In the genomic region with DNA sequence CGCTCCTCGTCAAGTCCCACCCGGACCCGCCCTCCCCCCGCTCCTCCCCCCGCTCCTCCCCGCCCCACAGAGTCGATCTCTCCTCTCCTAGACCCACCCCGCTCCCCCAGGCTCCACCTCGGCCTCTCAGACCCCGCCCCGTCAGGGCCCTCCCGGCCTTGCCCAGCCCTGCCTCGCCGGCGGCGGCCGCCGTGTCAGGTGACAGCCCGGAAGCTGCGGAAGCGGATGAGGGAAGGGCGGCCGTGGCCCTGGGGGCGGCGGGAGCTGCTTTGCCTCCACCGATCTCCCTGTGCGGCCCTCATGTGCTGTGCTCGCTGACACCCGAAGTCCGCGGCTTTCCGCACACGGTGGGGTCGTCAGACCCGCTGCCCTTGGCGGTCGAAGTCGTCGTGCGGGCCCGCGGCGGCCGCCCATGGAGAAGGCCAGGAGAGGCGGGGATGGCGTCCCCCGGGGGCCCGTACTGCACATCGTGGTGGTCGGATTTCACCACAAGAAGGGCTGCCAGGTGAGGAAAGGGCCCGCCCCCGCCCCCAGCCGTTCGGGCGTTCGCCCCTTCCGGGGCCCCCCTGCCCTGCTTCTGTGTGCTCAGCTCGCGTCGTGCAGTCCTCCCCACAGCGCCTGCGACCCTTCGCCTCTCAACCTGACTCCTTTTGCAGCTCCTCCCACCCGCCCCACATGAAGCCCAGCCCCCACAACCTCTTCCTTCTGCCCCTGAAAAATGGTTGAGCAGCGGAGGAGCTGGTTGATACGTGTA, we compare ENCODE assay signal across 8 cellular contexts. TPM values are rescaled to one million over a fixed set of nuclear protein-coding genes. Genes with fewer than 3 reads are reported as not detected.
DNase-seq lines count a peak whose midpoint lies in the region; ATAC-seq and TF ChIP-seq lines count a peak whose summit lies in the region.

TSS of gene AVL9 (plus strand) at position 192 of the 754 bp plus-strand sequence. CDS start at position 413, 221 bp downstream.

- H3K27ac Mint-ChIP-seq in type B pancreatic cell, result peak within 1 kb of the TSS; percentile 97

- TF ChIP-seq POLR2A in adrenal gland (IDR thresholded peaks at IDR 0.05), result peak; percentile 79 to 90
- peak in 1 of 2 donors; percentile 84 for TF ChIP-seq POLR2A in heart left ventricle (IDR thresholded peaks at IDR 0.05)

- in situ Hi-C loops in GM13977 (cut with MboI; ENCODE audit: low pct_unique_long_range_greater_than_20kb, low sequenced_read_pairs, unreplicated experiment), result no loop called here

- TF ChIP-seq CTCF in GM13977 (IDR thresholded peaks at IDR 0.05; ENCODE audit: extremely low read depth, insufficient read depth, missing control alignments) (no peak), adrenal gland (IDR thresholded peaks at IDR 0.05) (no peak), heart left ventricle (IDR thresholded peaks at IDR 0.05) (no peak), type B pancreatic cell (conservative IDR thresholded peaks at IDR 0.05) (no peak)

- intact Hi-C loops in adrenal gland (cut with DNase I) (no loop called here), heart left ventricle (cut with DNase I) (loop anchor here in 4 of 10 donors (5.0 to 10.0 kb wide), 4 partner anchors 69 to 399 kb away; partner anchors contain the start of gene KBTBD2 (in 1 of the 4)), posterior cingulate gyrus (cut with DNase I) (loop anchor here (5.0 kb wide), 2 partner anchors 77 to 567 kb away; partner anchors contain the start of gene NT5C3A)

- peaks cover under 1 to 24% of the 10 kb centered on the region in 2 donors for H3K4me1 ChIP-seq in adrenal gland (replicated peaks in 1 of 2)
- H3K4me1 ChIP-seq in heart left ventricle, result peaks cover 0 to 30% (median 14%) of the 10 kb centered on the region in 12 donors

- peaks cover 11% of the 10 kb centered on the region for H3K36me3 Mint-ChIP-seq in type B pancreatic cell

- H3K27ac ChIP-seq in adrenal gland (peak within 1 kb of the TSS; percentile 87 to 100 (median 97)), heart left ventricle (peak within 1 kb of the TSS; percentile 85 to 99 (median 96))

- H3K36me3 ChIP-seq in adrenal gland (replicated peaks in 1 of 2) (no peaks in the 10 kb centered on the region), heart left ventricle (no peaks in the 10 kb centered on the region)

- H3K27me3 ChIP-seq in adrenal gland, result no peaks in the 10 kb centered on the region
- H3K27me3 ChIP-seq in heart left ventricle, result no peaks in the 10 kb centered on the region

- H3K9me3 ChIP-seq in adrenal gland (replicated peaks in 1 of 3) (no peaks in the 10 kb centered on the region), heart left ventricle (peaks cover 0 to 3% (median 0%) of the 10 kb centered on the region in 12 donors)

- peaks cover 11% of the 10 kb centered on the region for H3K4me1 Mint-ChIP-seq in type B pancreatic cell (ENCODE audit: unreplicated experiment)

- peak within 1 kb of the TSS; percentile 84 to 99 (median 92) for H3K4me3 ChIP-seq in adrenal gland
- H3K4me3 ChIP-seq in heart left ventricle, result peak within 1 kb of the TSS; percentile 71 to 96 (median 92)

- no peaks in the 10 kb centered on the region for H3K27me3 Mint-ChIP-seq in type B pancreatic cell

- H3K9me3 Mint-ChIP-seq in type B pancreatic cell, result no peaks in the 10 kb centered on the region

- WGBS in adrenal gland, 4 donors, result 0 to 1% (median 0%) methylated on average over 4 to 63 of the region's 67 CpGs
- WGBS in heart left ventricle, 4 donors, result 0 to 1% (median 1%) methylated on average over 38 to 67 of the region's 67 CpGs

- DNase-seq in GM13977 (ENCODE audit: low spot score), result peak; percentile 96
- DNase-seq in NCI-H146 (lab: John Stamatoyannopoulos, UW), result peak; percentile 97
- DNase-seq in T-helper 1 cell, result peak; percentile 98 to 99 (median 98)
- DNase-seq in adrenal gland, result peak; percentile 97 to 99 (median 98)
- peak; percentile 98 to 100 (median 99) for DNase-seq in heart left ventricle
- DNase-seq in posterior cingulate gyrus, result peak; percentile 94 to 100 (median 98)
- peak; percentile 99 for DNase-seq in type B pancreatic cell (ENCODE audit: extremely low spot score, unreplicated experiment)

- peak within 1 kb of the TSS; percentile 95 for H3K4me3 Mint-ChIP-seq in type B pancreatic cell

- peak; percentile 88 for ATAC-seq in HG02870 (IDR thresholded peaks at IDR 0.05; ENCODE audit: unreplicated experiment)
- ATAC-seq in heart left ventricle, result peak; percentile 98 to 100 (median 99)

RNA-seq across cellular contexts. Expression of gene AVL9, which starts in this region (rescaled TPM):
- total RNA-seq in adrenal gland (10 to 100 TPM; 16.7 to 53.9 (median 32.2) TPM), heart left ventricle (10 to 100 TPM in 7 of 9 donors, 1 to 10 TPM in 2; 7.1 to 22.3 (median 16.7) TPM), type B pancreatic cell (ENCODE audit: low replicate concordance) (35.2 and 46.7 TPM in 2 replicates)
- polyA plus RNA-seq in adrenal gland (10 to 100 TPM in 2 of 3 donors, 1 to 10 TPM in 1; 8.6 to 22.4 (median 10.5) TPM), heart left ventricle (10 to 100 TPM in 1 of 2 donors, 1 to 10 TPM in 1; 4.6 to 15.6 TPM)

Comparison
In these comparisons a context has a peak if more than half of its experiments do, and no peak if none do; other contexts are left out.
1. Peak in every context shown above with its lines: DNase-seq, ATAC-seq, H3K4me3 ChIP-seq and H3K27ac ChIP-seq.